In the genomic region with DNA sequence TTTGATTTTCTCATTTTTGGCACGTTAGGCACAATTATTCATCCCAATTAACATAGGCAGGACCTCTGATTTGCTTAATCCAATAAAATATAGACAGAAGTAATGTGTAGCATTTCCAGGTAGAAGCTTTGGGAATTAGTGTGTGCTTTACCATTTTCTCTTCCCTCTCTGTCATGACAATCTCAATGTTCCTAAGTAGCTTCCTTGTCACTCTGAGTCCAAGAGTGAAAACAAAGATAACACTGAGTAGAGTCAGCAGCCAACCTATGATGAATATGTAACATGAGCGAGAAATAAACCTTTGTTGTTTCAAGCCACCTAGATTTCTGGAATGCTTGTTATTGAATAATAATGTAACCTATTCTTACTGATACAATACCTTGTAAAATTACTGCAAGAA, we compare ENCODE assay signal across 5 cellular contexts.
"Had no signal": no experiment of that assay in that cellular context is flagged by ENCODE, and none has a peak within 500 bp of the region (broad histone marks: within the 10 kb centered on the region; RNA-seq: fewer than 3 reads in every experiment).

No MANE protein-coding gene starts in this region.

- DNase-seq: IMR-90, KBM-7, KG1 had no signal

- H3K4me3 ChIP-seq: K562 had no signal

- H3K27ac ChIP-seq: HL-60 had no signal
